ENCODE assay signal across 8 cellular contexts in genomic region chr1:43991200-43991475, GRCh38. TPM values are rescaled to one million over a fixed set of nuclear protein-coding genes. Genes with fewer than 3 reads are reported as not detected.
DNase-seq lines count a peak whose midpoint lies in the region; ATAC-seq and TF ChIP-seq lines count a peak whose summit lies in the region.

No MANE protein-coding gene starts in this region.

- H3K9ac ChIP-seq in HUES48 (ENCODE audit: low read depth, low read length) = 0 out of 2 replicates have a peak overlapping the region, but pooled peaks have one; percentile 2

- no peaks in the 10 kb centered on the region for H3K36me3 Mint-ChIP-seq in naive thymus-derived CD4-positive, alpha-beta T cell

- ATAC-seq in naive thymus-derived CD4-positive, alpha-beta T cell = no peak
- no peak for ATAC-seq in HG02763 (IDR thresholded peaks at IDR 0.05; ENCODE audit: unreplicated experiment)
- ATAC-seq in GM21529 (IDR thresholded peaks at IDR 0.05; ENCODE audit: unreplicated experiment) = no peak
- ATAC-seq in GM18909 (IDR thresholded peaks at IDR 0.05; ENCODE audit: poor library complexity, unreplicated experiment) = no peak

- peak overlapping the region; percentile 83 to 95 (median 92) for H3K4me3 Mint-ChIP-seq in naive thymus-derived CD4-positive, alpha-beta T cell

- H3K4me3 ChIP-seq in BJ (ENCODE audit: low read depth, low read length) = peak overlapping the region; percentile 68
- H3K4me3 ChIP-seq in HUES48 (ENCODE audit: low read depth, low read length) = peak overlapping the region; percentile 84
- peak overlapping the region; percentile 73 for H3K4me3 ChIP-seq in choroid plexus epithelial cell (ENCODE audit: low read depth, low read length)
- H3K4me3 ChIP-seq in naive thymus-derived CD4-positive, alpha-beta T cell (ENCODE audit: low read length) = peak overlapping the region; percentile 79

- CTCF ChIA-PET in BJ (lab: Yijun Ruan, JAX) = interaction anchor here (1.0 to 5.4 kb wide), 2 partner anchors 15 to 45 kb away, joined by 3 to 44 read pairs; no protein-coding TSS in a partner anchor
- CTCF ChIA-PET in naive thymus-derived CD4-positive, alpha-beta T cell (lab: Charles Lee) = no interaction called here

- TF ChIP-seq CTCF in BJ (IDR thresholded peaks at IDR 0.05; ENCODE audit: insufficient read depth, low read depth, low read length) = no peak
- TF ChIP-seq CTCF in choroid plexus epithelial cell (conservative IDR thresholded peaks at IDR 0.05; ENCODE audit: low read depth, low read length) = no peak

- peaks cover 10% of the 10 kb centered on the region; the same call in 1 of the 2 replicates for H3K4me1 ChIP-seq in HUES48 (ENCODE audit: control insufficient read depth, insufficient read depth, low read length)
- H3K4me1 ChIP-seq in naive thymus-derived CD4-positive, alpha-beta T cell (ENCODE audit: control insufficient read depth in 2 of 2, insufficient read depth in 2 of 2, low read length in 2 of 2) = peaks cover 0 to 11% of the 10 kb centered on the region in 2 donors

- H3K9me3 ChIP-seq in HUES48 (ENCODE audit: control insufficient read depth, insufficient read depth, low read length) = no peaks in the 10 kb centered on the region
- no peaks in the 10 kb centered on the region for H3K9me3 ChIP-seq in naive thymus-derived CD4-positive, alpha-beta T cell (ENCODE audit: control insufficient read depth in 2 of 3, low read length in 3 of 3)

- H3K27me3 Mint-ChIP-seq in naive thymus-derived CD4-positive, alpha-beta T cell = no peaks in the 10 kb centered on the region

- intact Hi-C loops in naive thymus-derived CD4-positive, alpha-beta T cell (cut with micrococcal nuclease) = loop anchor here (1.0 to 2.0 kb wide), 5 partner anchors 16 to 45 kb away; partner anchors contain the start of genes ATP6V0B (in 2 of the 2) and IPO13 (in 2 of the 2)

- no peaks in the 10 kb centered on the region for H3K9me3 Mint-ChIP-seq in naive thymus-derived CD4-positive, alpha-beta T cell

- POLR2A ChIA-PET in BJ (lab: Charles Lee) = no interaction called here
- POLR2A ChIA-PET in naive thymus-derived CD4-positive, alpha-beta T cell (lab: Charles Lee) = interaction anchor here (0.6 kb wide), 1 partner anchor 1077 kb away, joined by 4 read pairs; no protein-coding TSS in a partner anchor

- H3K4me1 Mint-ChIP-seq in naive thymus-derived CD4-positive, alpha-beta T cell = peaks cover 0 to 17% (median 9%) of the 10 kb centered on the region in 7 donors

- peak overlapping the region; percentile 47 for H3K27ac ChIP-seq in HUES48 (ENCODE audit: low read depth, low read length)
- H3K27ac ChIP-seq in naive thymus-derived CD4-positive, alpha-beta T cell (ENCODE audit: low read depth, low read length) = peak overlapping the region; percentile 72

- H3K27me3 ChIP-seq in BJ (ENCODE audit: control insufficient read depth, insufficient read depth, low read length) (no peaks in the 10 kb centered on the region), HUES48 (ENCODE audit: control insufficient read depth, insufficient read depth, low read length) (peaks cover 3% of the 10 kb centered on the region; the same call in 1 of the 2 replicates)
- no peaks in the 10 kb centered on the region for H3K27me3 ChIP-seq in naive thymus-derived CD4-positive, alpha-beta T cell (ENCODE audit: control insufficient read depth in 2 of 2, insufficient read depth in 2 of 2, low read length in 2 of 2)

- DNase-seq in BJ (ENCODE audit: low read depth) = no peak
- no peak for DNase-seq in choroid plexus epithelial cell (ENCODE audit: low read depth)
- no peak for DNase-seq in naive thymus-derived CD4-positive, alpha-beta T cell
- DNase-seq in NCI-H82 treated with DMSO at 0.1 percent for 48 hours (lab: John Stamatoyannopoulos, UW; ENCODE audit: unreplicated experiment) = no peak

- H3K27ac Mint-ChIP-seq in naive thymus-derived CD4-positive, alpha-beta T cell = peak overlapping the region in 5 of 9 donors; percentile 60 to 91 (median 81)

- H3K36me3 ChIP-seq in BJ (ENCODE audit: control insufficient read depth, insufficient read depth, low read length) (no peaks in the 10 kb centered on the region; the same call in 1 of the 2 replicates), HUES48 (ENCODE audit: control insufficient read depth, insufficient read depth, low read length) (peaks cover 11% of the 10 kb centered on the region; the same call in 1 of the 2 replicates)
- no peaks in the 10 kb centered on the region for H3K36me3 ChIP-seq in naive thymus-derived CD4-positive, alpha-beta T cell (ENCODE audit: control insufficient read depth in 2 of 3, insufficient read depth in 3 of 3, low read length in 3 of 3)

RNA-seq across cellular contexts. Expression of gene CCDC24, which starts 0.3 kb away (rescaled TPM):
- 0.98 and 2.0 TPM in 2 replicates for polyA plus RNA-seq in BJ (2011; rRNA removed)
- polyA minus RNA-seq in BJ (2011; rRNA and poly(A)+ RNA removed) = 0.66 and 0.77 TPM in 2 replicates
- 1 to 10 TPM in 4 of 5 experiments, under 1 TPM in 1; 0.40 to 2.9 (median 1.6) TPM for total RNA-seq in naive thymus-derived CD4-positive, alpha-beta T cell
- under 1 TPM in 1 of 2 donors, not detected in 1; 0.41 TPM for polyA plus RNA-seq in naive thymus-derived CD4-positive, alpha-beta T cell

RNA-seq across cellular contexts. Expression of gene B4GALT2, which starts 12.1 kb away (rescaled TPM):
- polyA plus RNA-seq in BJ (2011; rRNA removed) = 60.2 and 82.2 TPM in 2 replicates
- polyA minus RNA-seq in BJ (2011; rRNA and poly(A)+ RNA removed) = 53.3 and 71.8 TPM in 2 replicates
- 10 to 100 TPM in 1 of 5 experiments, 1 to 10 TPM in 2, under 1 TPM in 2; 0.49 to 16.9 (median 1.6) TPM for total RNA-seq in naive thymus-derived CD4-positive, alpha-beta T cell
- not detected for polyA plus RNA-seq in naive thymus-derived CD4-positive, alpha-beta T cell

RNA-seq across cellular contexts. Expression of gene ATP6V0B, which starts 16.4 kb away (rescaled TPM):
- polyA plus RNA-seq in BJ (2011; rRNA removed) = 135 and 186 TPM in 2 replicates
- 53.8 and 80.8 TPM in 2 replicates for polyA minus RNA-seq in BJ (2011; rRNA and poly(A)+ RNA removed)
- 100 to 1,000 TPM in 2 of 5 experiments, 10 to 100 TPM in 3; 47.3 to 152 (median 69.3) TPM for total RNA-seq in naive thymus-derived CD4-positive, alpha-beta T cell
- 100 to 1,000 TPM; 147 to 166 TPM for polyA plus RNA-seq in naive thymus-derived CD4-positive, alpha-beta T cell

RNA-seq across cellular contexts. Expression of gene DPH2, which starts 21.3 kb away (rescaled TPM):
- polyA plus RNA-seq in BJ (2011; rRNA removed) = 20.9 and 35.3 TPM in 2 replicates
- polyA minus RNA-seq in BJ (2011; rRNA and poly(A)+ RNA removed) = 23.8 and 42.8 TPM in 2 replicates
- 10 to 100 TPM; 21.3 to 40.1 (median 29.4) TPM for total RNA-seq in naive thymus-derived CD4-positive, alpha-beta T cell
- 10 to 100 TPM; 29.4 to 40.9 TPM for polyA plus RNA-seq in naive thymus-derived CD4-positive, alpha-beta T cell

RNA-seq across cellular contexts. Expression of gene SLC6A9, which starts 40.1 kb away (rescaled TPM):
- polyA plus RNA-seq in BJ (2011; rRNA removed) = 29.2 and 53.9 TPM in 2 replicates
- 56.4 and 61.1 TPM in 2 replicates for polyA minus RNA-seq in BJ (2011; rRNA and poly(A)+ RNA removed)
- total RNA-seq in naive thymus-derived CD4-positive, alpha-beta T cell = 1 to 10 TPM in 1 of 5 experiments, under 1 TPM in 3, not detected in 1; 0.37 to 5.0 (median 0.53) TPM
- under 1 TPM in 1 of 2 donors, not detected in 1; 0.26 TPM for polyA plus RNA-seq in naive thymus-derived CD4-positive, alpha-beta T cell

Comparison
In these comparisons a context has a peak if more than half of its experiments do, and no peak if none do; other contexts are left out.
1. RNA of gene B4GALT2, which starts 12.1 kb away (polyA plus RNA-seq): 60.2 to 82.2 TPM in BJ; not detected in naive thymus-derived CD4-positive, alpha-beta T cell; every median in the first group is over 10 times any median in the second.
2. Peak in every context shown above with its lines, with median percentiles within 50 percentile points of each other: H3K4me3 ChIP-seq.